Comparison of ENCODE assay signal across 17 cellular contexts in the genomic region with DNA sequence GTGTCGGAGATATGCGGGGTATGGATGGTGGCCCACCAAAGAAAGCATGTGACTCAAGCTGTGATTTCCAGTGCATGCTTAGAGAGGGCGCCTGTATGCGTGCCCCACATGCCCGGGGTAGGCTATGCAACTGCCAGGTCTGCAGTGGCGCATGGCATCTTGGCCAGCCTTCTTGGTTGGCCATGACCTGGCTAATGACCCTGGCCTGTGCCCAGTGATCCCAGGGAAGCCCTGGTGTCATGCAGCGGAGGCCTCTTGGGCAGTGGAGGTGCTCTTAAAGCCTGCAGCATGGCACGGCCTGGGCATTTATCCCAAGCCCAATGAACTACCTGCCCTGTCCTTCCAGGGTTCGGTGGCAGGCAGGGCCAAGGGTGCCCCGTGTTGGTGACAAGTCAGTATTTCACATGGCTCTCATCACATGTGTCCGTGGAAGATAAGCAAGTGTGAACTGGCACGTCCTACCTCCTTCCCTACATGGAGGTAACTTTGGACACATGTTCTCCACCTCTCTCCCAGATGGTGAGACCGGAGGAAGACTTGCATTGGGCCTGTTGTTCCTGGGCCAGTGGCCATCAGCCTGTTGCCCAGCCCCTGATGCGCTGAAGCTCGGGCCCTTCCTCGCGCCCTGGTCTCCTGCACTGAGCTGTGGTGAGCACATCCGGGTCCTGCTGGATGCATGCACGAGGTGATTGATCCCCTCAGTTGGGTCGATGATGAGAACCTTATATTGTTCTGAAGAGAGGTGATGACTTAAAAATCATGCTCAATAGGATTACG.
A peak's percentile ranks its signal among the peaks of the same experiment; 100 is the strongest.
DNase-seq lines count a peak whose midpoint lies in the region; ATAC-seq, FAIRE-seq and TF ChIP-seq lines count a peak whose summit lies in the region.
"Had no signal": no experiment of that assay in that cellular context is flagged by ENCODE, and none has a peak within 500 bp of the region (broad histone marks: within the 10 kb centered on the region; RNA-seq: fewer than 3 reads in every experiment).

No MANE protein-coding gene starts in this region.

- POLR2A ChIA-PET in HepG2 (lab: Yijun Ruan, JAX) = no interaction called here
- POLR2A ChIA-PET in PC-9 (lab: Charles Lee; ENCODE audit: unreplicated experiment) = no interaction called here

- no peak for TF ChIP-seq EP300 in HepG2 (IDR thresholded peaks at IDR 0.05; ENCODE audit: low read depth in 2 of 2, low read length in 2 of 2)
- TF ChIP-seq EP300 in HepG2 (CRISPR knock-in tag; IDR thresholded peaks at IDR 0.05; ENCODE audit: borderline replicate concordance) = no peak

- H3K9me2 ChIP-seq in MM.1S (replicated peaks; ENCODE audit: insufficient read depth, low read length) = no peaks in the 10 kb centered on the region
- no peaks in the 10 kb centered on the region for H3K9me2 ChIP-seq in PC-9 (ENCODE audit: insufficient read depth)

- no peaks in the 10 kb centered on the region for H3K27me3 ChIP-seq in right lobe of liver
- H3K27me3 ChIP-seq in HepG2 (ENCODE audit: control insufficient read depth in 1 of 2, insufficient read depth in 2 of 2, low read length in 2 of 2) = no peaks in the 10 kb centered on the region
- H3K27me3 ChIP-seq in dorsolateral prefrontal cortex = no peaks in the 10 kb centered on the region
- H3K27me3 ChIP-seq in upper lobe of right lung = no peaks in the 10 kb centered on the region
- H3K27me3 ChIP-seq in MM.1S (replicated peaks; ENCODE audit: insufficient read depth, low read length) = no peaks in the 10 kb centered on the region
- no peaks in the 10 kb centered on the region for H3K27me3 ChIP-seq in PC-9 (ENCODE audit: insufficient read depth, low read depth)
- H3K27me3 ChIP-seq in effector memory CD4-positive, alpha-beta T cell (replicated peaks; ENCODE audit: control insufficient read depth, insufficient read depth, low read length, poor library complexity, severe bottlenecking) = no peaks in the 10 kb centered on the region
- H3K27me3 ChIP-seq: esophagus squamous epithelium, suprapubic skin had no signal

- in situ Hi-C loops in HepG2 (cut with HindIII; ENCODE audit: extremely low pct_ligation_motif_present, low pct_unique_long_range_greater_than_20kb) = no loop called here

- no peaks in the 10 kb centered on the region for H3K36me3 Mint-ChIP-seq in mesothelial cell of epicardium
- H3K36me3 Mint-ChIP-seq: immature natural killer cell had no signal

- no peak for TF ChIP-seq RAD21 in HepG2 (CRISPR knock-in tag; IDR thresholded peaks at IDR 0.05)

- H3K36me3 ChIP-seq in right lobe of liver = no peaks in the 10 kb centered on the region
- H3K36me3 ChIP-seq in HepG2 (replicated peaks in 1 of 2; ENCODE audit: control insufficient read depth in 1 of 2, insufficient read depth in 2 of 2, low read length in 2 of 2) = no peaks in the 10 kb centered on the region
- H3K36me3 ChIP-seq in upper lobe of right lung = no peaks in the 10 kb centered on the region
- no peaks in the 10 kb centered on the region for H3K36me3 ChIP-seq in MM.1S (replicated peaks; ENCODE audit: insufficient read depth, low read length)
- H3K36me3 ChIP-seq in PC-9 (ENCODE audit: low read depth) = no peaks in the 10 kb centered on the region
- H3K36me3 ChIP-seq in effector memory CD4-positive, alpha-beta T cell (ENCODE audit: control insufficient read depth, insufficient read depth, low read length) = no peaks in the 10 kb centered on the region
- H3K36me3 ChIP-seq: esophagus squamous epithelium, suprapubic skin had no signal

- no peak overlapping the region for H3K27ac Mint-ChIP-seq in mesothelial cell of epicardium
- H3K27ac Mint-ChIP-seq: immature natural killer cell had no signal

- TF ChIP-seq CTCF in right lobe of liver (IDR thresholded peaks at IDR 0.05) (no peak), HepG2 (CRISPR knock-in tag; IDR thresholded peaks at IDR 0.05) (no peak), dorsolateral prefrontal cortex (IDR thresholded peaks at IDR 0.05 in 54 of 56, conservative IDR thresholded peaks at IDR 0.05 in 2 of 56; ENCODE audit: low read depth in 1 of 56, partially characterized antibody in 56 of 56) (no peak), mesothelial cell of epicardium (IDR thresholded peaks at IDR 0.05; ENCODE audit: unreplicated experiment) (no peak), upper lobe of right lung (IDR thresholded peaks at IDR 0.05) (no peak), MM.1S (IDR thresholded peaks at IDR 0.05; ENCODE audit: low read length) (no peak), PC-9 (conservative IDR thresholded peaks at IDR 0.05) (no peak)

- H4K20me1 ChIP-seq in HepG2 (ENCODE audit: insufficient read depth, low read length) (no peaks in the 10 kb centered on the region), MM.1S (ENCODE audit: insufficient read depth, low read length) (no peaks in the 10 kb centered on the region), PC-9 (ENCODE audit: insufficient read depth) (no peaks in the 10 kb centered on the region)

- H3K79me2 ChIP-seq in HepG2 (ENCODE audit: insufficient read depth, low read length) (no peaks in the 10 kb centered on the region), MM.1S (ENCODE audit: low read length) (no peaks in the 10 kb centered on the region), PC-9 (ENCODE audit: low read depth) (no peaks in the 10 kb centered on the region)

- ATAC-seq in right lobe of liver = no peak
- no peak for ATAC-seq in HepG2
- ATAC-seq in upper lobe of right lung = no peak

- FAIRE-seq in HepG2 (lab: Jason Lieb, UNC) = no peak
- FAIRE-seq: GM19239 had no signal

- no peak overlapping the region for H3K9ac ChIP-seq in HepG2 (ENCODE audit: insufficient read depth, low read depth, low read length)
- no peak overlapping the region for H3K9ac ChIP-seq in MM.1S (ENCODE audit: low read length)

- H3F3A ChIP-seq in MM.1S (ENCODE audit: insufficient read depth, low read length) (no peaks in the 10 kb centered on the region), PC-9 (ENCODE audit: insufficient read depth, low read depth) (no peaks in the 10 kb centered on the region)

- H3K4me1 ChIP-seq in right lobe of liver (no peaks in the 10 kb centered on the region), HepG2 (ENCODE audit: insufficient read depth, low read length) (no peaks in the 10 kb centered on the region), upper lobe of right lung (no peaks in the 10 kb centered on the region), MM.1S (ENCODE audit: low read length) (no peaks in the 10 kb centered on the region), PC-9 (replicated peaks; ENCODE audit: insufficient read depth) (no peaks in the 10 kb centered on the region)
- no peaks in the 10 kb centered on the region for H3K4me1 ChIP-seq in effector memory CD4-positive, alpha-beta T cell (ENCODE audit: control insufficient read depth, insufficient read depth, low read length, poor library complexity, severe bottlenecking)
- H3K4me1 ChIP-seq: esophagus squamous epithelium, suprapubic skin had no signal

- TF ChIP-seq POLR2A in right lobe of liver (IDR thresholded peaks at IDR 0.05) = no peak
- no peak for TF ChIP-seq POLR2A in HepG2 (IDR thresholded peaks at IDR 0.05; ENCODE audit: insufficient read depth in 1 of 2, low read depth in 2 of 2, low read length in 2 of 2)

- BruUV-seq in HepG2 (replicated peaks; lab: Mats Ljungman, UMichigan) (no TSS peak), PC-9 (replicated peaks; lab: Mats Ljungman, UMichigan) (no TSS peak)

- no peak overlapping the region for H3K4me3 ChIP-seq in right lobe of liver
- no peak overlapping the region for H3K4me3 ChIP-seq in HepG2 (replicated peaks in 1 of 3; ENCODE audit: insufficient read depth in 1 of 3, low read depth in 2 of 3, low read length in 3 of 3)
- H3K4me3 ChIP-seq in dorsolateral prefrontal cortex = no peak overlapping the region
- no peak overlapping the region for H3K4me3 ChIP-seq in upper lobe of right lung
- H3K4me3 ChIP-seq in MM.1S (ENCODE audit: low read length) = no peak overlapping the region
- H3K4me3 ChIP-seq in PC-9 = no peak overlapping the region
- H3K4me3 ChIP-seq in effector memory CD4-positive, alpha-beta T cell (ENCODE audit: insufficient read depth, low read depth, low read length, poor library complexity, severe bottlenecking) = no peak overlapping the region
- H3K4me3 ChIP-seq: esophagus squamous epithelium, suprapubic skin had no signal

- intact Hi-C loops in right lobe of liver (cut with DNase I) = no loop called here
- intact Hi-C loops in HepG2 (cut with micrococcal nuclease; ENCODE audit: unreplicated experiment) = no loop called here
- intact Hi-C loops in dorsolateral prefrontal cortex (cut with DNase I) = no loop called here
- intact Hi-C loops in upper lobe of right lung (cut with DNase I) = no loop called here
- intact Hi-C loops in PC-9 (cut with micrococcal nuclease; ENCODE audit: unreplicated experiment) = no loop called here

- CTCF ChIA-PET in HepG2 (lab: Yijun Ruan, JAX; ENCODE audit: low intra/inter-chr PET ratio, low total read pairs) (no interaction called here), PC-9 (lab: Charles Lee) (no interaction called here)

- H2AFZ ChIP-seq in HepG2 (ENCODE audit: low read length) (no peak overlapping the region), MM.1S (ENCODE audit: low read length) (no peak overlapping the region), PC-9 (no peak overlapping the region)

- peaks cover 15% of the 10 kb centered on the region for H3K9me3 Mint-ChIP-seq in mesothelial cell of epicardium

- no peaks in the 10 kb centered on the region for H3K27me3 Mint-ChIP-seq in mesothelial cell of epicardium (ENCODE audit: low read depth)

- no peaks in the 10 kb centered on the region for H3K4me1 Mint-ChIP-seq in mesothelial cell of epicardium
- H3K4me1 Mint-ChIP-seq: immature natural killer cell had no signal

- DNase-seq in right lobe of liver (peak; percentile 14 to 30 (median 27)), HepG2 (ENCODE audit: low spot score) (no peak), dorsolateral prefrontal cortex (peak in 8 of 10 donors; percentile 1 to 36 (median 25)), mesothelial cell of epicardium (ENCODE audit: low spot score in 2 of 2, unreplicated experiment in 2 of 2) (peak; percentile 5 to 27), upper lobe of right lung (peak; percentile 43), MM.1S (no peak), PC-9 (no peak)
- no peak for DNase-seq in effector memory CD4-positive, alpha-beta T cell
- DNase-seq: activated naive CD4-positive, alpha-beta T cell treated with Interleukin-2 at 50 U/mL for 16 hours; esophagus squamous epithelium; immature natural killer cell; mesenchymal stem cell; NCI-H1694 treated with DMSO at 0.1 percent for 48 hours; stimulated activated CD4-positive, alpha-beta T cell treated with anti-CD3 and anti-CD28 coated beads, Interleukin-2, amount 100 ng/mL, for 48 hours had no signal

- H3K27ac ChIP-seq in right lobe of liver = no peak overlapping the region
- no peak overlapping the region for H3K27ac ChIP-seq in HepG2 (ENCODE audit: extremely low read length, insufficient read depth, low read length)
- H3K27ac ChIP-seq in dorsolateral prefrontal cortex = no peak overlapping the region
- no peak overlapping the region for H3K27ac ChIP-seq in upper lobe of right lung
- H3K27ac ChIP-seq in MM.1S (ENCODE audit: low read length) = no peak overlapping the region
- H3K27ac ChIP-seq in PC-9 = no peak overlapping the region
- no peak overlapping the region for H3K27ac ChIP-seq in effector memory CD4-positive, alpha-beta T cell (ENCODE audit: insufficient read depth, low read length, poor library complexity, severe bottlenecking)
- H3K27ac ChIP-seq: esophagus squamous epithelium, suprapubic skin, VCaP had no signal

- no peak overlapping the region for H3K4me3 Mint-ChIP-seq in mesothelial cell of epicardium
- H3K4me3 Mint-ChIP-seq: immature natural killer cell had no signal

- H3K9me3 ChIP-seq in right lobe of liver (no peaks in the 10 kb centered on the region), HepG2 (ENCODE audit: low read length) (peaks cover 96% of the 10 kb centered on the region), upper lobe of right lung (no peaks in the 10 kb centered on the region), MM.1S (replicated peaks; ENCODE audit: insufficient read depth, low read length) (no peaks in the 10 kb centered on the region), PC-9 (ENCODE audit: insufficient read depth, low read depth) (no peaks in the 10 kb centered on the region)
- no peaks in the 10 kb centered on the region for H3K9me3 ChIP-seq in effector memory CD4-positive, alpha-beta T cell (ENCODE audit: control insufficient read depth, low read length)

- 79% methylated on average over 7 of the region's 21 CpGs for WGBS in right lobe of liver (ENCODE audit: insufficient coverage, low coverage, low lambda C conversion rate, missing lambda C conversion rate)
- 38% methylated on average over 11 of the region's 21 CpGs for WGBS in HepG2 (ENCODE audit: low lambda C conversion rate)

- no peak overlapping the region for H3K4me2 ChIP-seq in HepG2 (ENCODE audit: low read depth, low read length)
- no peak overlapping the region for H3K4me2 ChIP-seq in MM.1S (ENCODE audit: low read depth, low read length)
- no peak overlapping the region for H3K4me2 ChIP-seq in PC-9

Comparison
In these comparisons a context has a peak if more than half of its experiments do, and no peak if none do; other contexts are left out.
1. DNase-seq: peak in right lobe of liver (3 of 3), dorsolateral prefrontal cortex (8 of 10), mesothelial cell of epicardium (2 of 2) and upper lobe of right lung (single experiment); none in HepG2 (single experiment), MM.1S (single experiment), PC-9 (0 of 2) and effector memory CD4-positive, alpha-beta T cell (0 of 3).